In genomic region chr1:219414250-219414649, GRCh38 we compare ENCODE assay signal across 15 cellular contexts.
"Had no signal": no experiment of that assay in that cellular context is flagged by ENCODE, and none has a peak within 500 bp of the region (broad histone marks: within the 10 kb centered on the region; RNA-seq: fewer than 3 reads in every experiment).

No MANE protein-coding gene starts in this region.

- ATAC-seq: esophagus mucosa, gastrocnemius medialis, left lobe of liver, mucosa of descending colon, natural killer cell had no signal

- H3K36me3 ChIP-seq: gastrocnemius medialis, right atrium auricular region had no signal

- H3K27ac Mint-ChIP-seq: natural killer cell had no signal

- H3K4me3 ChIP-seq: gastrocnemius medialis, mucosa of descending colon, right atrium auricular region had no signal

- H3K9me3 Mint-ChIP-seq: natural killer cell, neural crest cell had no signal

- H3K4me1 Mint-ChIP-seq: natural killer cell had no signal

- H3K4me3 Mint-ChIP-seq: natural killer cell, neural crest cell had no signal

- H3K36me3 Mint-ChIP-seq: natural killer cell had no signal

- H3K27me3 ChIP-seq: gastrocnemius medialis, right atrium auricular region had no signal

- DNase-seq: effector memory CD4-positive, alpha-beta T cell; gastrocnemius medialis; islet precursor cell; mammary epithelial cell; mucosa of descending colon; natural killer cell; small intestine; stimulated activated CD4-positive, alpha-beta T cell treated with anti-CD3 and anti-CD28 coated beads, Interleukin-12 subunit alpha, Interleukin-12 subunit beta, amount 100 ng/mL, for 4 hours; stimulated activated naive CD4-positive, alpha-beta T cell treated with Interleukin-2 at 50 U/mL for 16 hours; trophoblast cell had no signal

- H3K27ac ChIP-seq: gastrocnemius medialis, right atrium auricular region had no signal

- H3K9me3 ChIP-seq: gastrocnemius medialis, mucosa of descending colon, right atrium auricular region had no signal

- FAIRE-seq: endometrium, small intestine had no signal
